21 cellular contexts compared by ENCODE assay signal in the genomic region with DNA sequence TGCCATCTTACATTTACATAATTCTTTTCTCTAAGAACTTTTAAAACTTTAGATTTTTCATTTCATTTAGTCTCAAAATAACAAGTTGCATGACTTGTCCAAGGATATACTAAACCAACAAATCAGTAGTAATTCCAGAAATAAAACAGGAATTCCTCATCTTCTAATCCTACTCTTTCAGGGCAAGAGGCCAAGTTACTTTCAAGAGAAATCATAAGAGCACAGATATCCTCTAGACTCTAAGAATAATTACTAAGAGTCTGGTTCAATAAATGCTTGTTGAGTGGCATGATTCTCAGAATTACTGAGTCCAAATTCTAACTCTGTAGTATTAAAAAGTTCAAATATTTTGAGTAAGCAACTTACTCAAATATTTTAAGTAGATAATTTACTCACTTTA. TPM values are rescaled to one million over a fixed set of nuclear protein-coding genes. Genes with fewer than 3 reads are reported as not detected.
A peak's percentile ranks its signal among the peaks of the same experiment; 100 is the strongest.
DNase-seq lines count a peak whose midpoint lies in the region; ATAC-seq and TF ChIP-seq lines count a peak whose summit lies in the region.
"Had no signal": no experiment of that assay in that cellular context is flagged by ENCODE, and none has a peak within 500 bp of the region (broad histone marks: within the 10 kb centered on the region; RNA-seq: fewer than 3 reads in every experiment).

No MANE protein-coding gene starts in this region.

- H3K36me3 Mint-ChIP-seq in nephron (ENCODE audit: low read depth): peaks cover 4% of the 10 kb centered on the region

- no peak for TF ChIP-seq CTCF in PC-3 (conservative IDR thresholded peaks at IDR 0.05; ENCODE audit: low read depth, low read length)
- TF ChIP-seq CTCF in cardiac fibroblast (IDR thresholded peaks at IDR 0.05; ENCODE audit: low read depth, low read length): no peak
- no peak for TF ChIP-seq CTCF in nephron (IDR thresholded peaks at IDR 0.05; ENCODE audit: unreplicated experiment in 3 of 3)

- peak overlapping the region; percentile 39; the same call in 1 of the 2 replicates for H3K4me3 ChIP-seq in PC-3 (ENCODE audit: low read length)
- H3K4me3 ChIP-seq in cardiac fibroblast (replicated peaks in 1 of 2; ENCODE audit: low read depth in 2 of 2, low read length in 2 of 2): no peak overlapping the region
- H3K4me3 ChIP-seq: GM23338, neural progenitor cell, upper lobe of right lung had no signal

- H3K9me3 Mint-ChIP-seq in nephron: no peaks in the 10 kb centered on the region
- H3K9me3 Mint-ChIP-seq: activated T-helper 1 cell treated with anti-CD3 and anti-CD28 coated beads, Interleukin-12 subunit alpha, Interleukin-12 subunit beta, Interleukin-2, Interleukin-4 antibody, amounts not matched to agents 30 ng/mL and 10 ng/mL and 1 ng/mL, durations not matched to agents 14 hours and 24 hours and 36 hours; central memory CD8-positive, alpha-beta T cell; GM23338; neural progenitor cell; stimulated activated naive CD8-positive, alpha-beta T cell treated with anti-CD3 and anti-CD28 coated beads, Interleukin-15, amount 100 ng/mL, for 72 hours; T-helper 2 cell treated with Interferon-gamma antibody and Interleukin-4, amounts not matched to agents 5 μg/mL and 100 μg/mL, for 36 hours had no signal

- no peaks in the 10 kb centered on the region for H3K9me3 ChIP-seq in PC-3 (ENCODE audit: low read length)
- H3K9me3 ChIP-seq: upper lobe of right lung had no signal

- intact Hi-C loops in PC-3 (cut with micrococcal nuclease): no loop called here

- peaks cover 4% of the 10 kb centered on the region; the same call in 1 of the 2 replicates for H4K20me1 ChIP-seq in PC-3 (ENCODE audit: low read length)

- no peak overlapping the region for H2AFZ ChIP-seq in PC-3 (ENCODE audit: low read length)
- H2AFZ ChIP-seq: GM23338, neural progenitor cell had no signal

- DNase-seq in EH (ENCODE audit: low read depth) (peak; percentile 60), PC-3 (peak; percentile 32), cardiac fibroblast (ENCODE audit: low read depth in 2 of 2) (peak; percentile 31 to 53), NCI-H2196 (lab: John Stamatoyannopoulos, UW; ENCODE audit: unreplicated experiment) (no peak), hippocampal formation (lab: John Stamatoyannopoulos, UW) (no peak), C1 segment of cervical spinal cord (lab: John Stamatoyannopoulos, UW) (no peak)
- DNase-seq: activated CD4-positive, CD25-positive, alpha-beta regulatory T cell; DND-41; left colon; NCI-H187; retina; SHP77 treated with DMSO at 0.1 percent for 48 hours; stimulated activated naive CD8-positive, alpha-beta T cell treated with anti-CD3 and anti-CD28 coated beads, Interleukin-15, amount 100 ng/mL, for 72 hours; upper lobe of right lung had no signal

- no TSS peak for BruUV-seq in PC-3 (replicated peaks; lab: Mats Ljungman, UMichigan)

- H3K27me3 Mint-ChIP-seq in nephron (ENCODE audit: low read depth): no peaks in the 10 kb centered on the region
- H3K27me3 Mint-ChIP-seq: central memory CD8-positive, alpha-beta T cell; stimulated activated naive CD8-positive, alpha-beta T cell treated with anti-CD3 and anti-CD28 coated beads, Interleukin-15, amount 100 ng/mL, for 72 hours had no signal

- H3K36me3 ChIP-seq in PC-3 (ENCODE audit: low read depth, low read length): no peaks in the 10 kb centered on the region
- H3K36me3 ChIP-seq: neural progenitor cell, upper lobe of right lung had no signal

- H3K27ac Mint-ChIP-seq in nephron: peak overlapping the region; percentile 68 to 98 (median 88)
- H3K27ac Mint-ChIP-seq: activated T-helper 1 cell treated with anti-CD3 and anti-CD28 coated beads, Interleukin-12 subunit alpha, Interleukin-12 subunit beta, Interleukin-2, Interleukin-4 antibody, amounts not matched to agents 30 ng/mL and 10 ng/mL and 1 ng/mL, durations not matched to agents 14 hours and 24 hours and 36 hours; GM23338; neural progenitor cell; stimulated activated naive CD8-positive, alpha-beta T cell treated with anti-CD3 and anti-CD28 coated beads, Interleukin-15, amount 100 ng/mL, for 72 hours; T-helper 2 cell treated with Interferon-gamma antibody and Interleukin-4, amounts not matched to agents 5 μg/mL and 100 μg/mL, for 36 hours had no signal

- POLR2A ChIA-PET in PC-3 (lab: Charles Lee; ENCODE audit: unreplicated experiment): interaction anchor here (0.6 kb wide), 1 partner anchor 41 kb away, joined by 4 read pairs; no protein-coding TSS in a partner anchor

- H3K27me3 ChIP-seq in PC-3 (ENCODE audit: low read length): no peaks in the 10 kb centered on the region
- H3K27me3 ChIP-seq: neural progenitor cell, upper lobe of right lung had no signal

- no peak for ATAC-seq in PC-3
- ATAC-seq in GM21423 (IDR thresholded peaks at IDR 0.05; ENCODE audit: unreplicated experiment): no peak
- ATAC-seq: GM23338, left colon, upper lobe of right lung had no signal

- H3K79me2 ChIP-seq in PC-3 (ENCODE audit: low read length): peaks cover 97% of the 10 kb centered on the region

- peak overlapping the region; percentile 79 for H3K4me2 ChIP-seq in PC-3 (ENCODE audit: low read length)
- H3K4me2 ChIP-seq: neural progenitor cell had no signal

- H3K4me1 Mint-ChIP-seq in nephron: peaks cover 27% of the 10 kb centered on the region

- no peaks in the 10 kb centered on the region for H3K9me2 ChIP-seq in PC-3 (replicated peaks; ENCODE audit: low read length)

- peaks cover 78% of the 10 kb centered on the region for H3K4me1 ChIP-seq in PC-3 (ENCODE audit: insufficient read depth, low read length)
- H3K4me1 ChIP-seq: neural progenitor cell had no signal

- H3K27ac ChIP-seq in PC-3 (ENCODE audit: low read length): peak overlapping the region; percentile 85
- H3K27ac ChIP-seq: neural progenitor cell, upper lobe of right lung had no signal

- no peak overlapping the region for H3K4me3 Mint-ChIP-seq in nephron
- H3K4me3 Mint-ChIP-seq: activated T-helper 1 cell treated with anti-CD3 and anti-CD28 coated beads, Interleukin-12 subunit alpha, Interleukin-12 subunit beta, Interleukin-2, Interleukin-4 antibody, amounts not matched to agents 30 ng/mL and 10 ng/mL and 1 ng/mL, durations not matched to agents 14 hours and 24 hours and 36 hours; central memory CD8-positive, alpha-beta T cell; GM23338; neural progenitor cell; stimulated activated naive CD8-positive, alpha-beta T cell treated with anti-CD3 and anti-CD28 coated beads, Interleukin-15, amount 100 ng/mL, for 72 hours; T-helper 2 cell treated with Interferon-gamma antibody and Interleukin-4, amounts not matched to agents 5 μg/mL and 100 μg/mL, for 36 hours had no signal

- peaks cover 5% of the 10 kb centered on the region for H3F3A ChIP-seq in PC-3 (ENCODE audit: low read length, unreplicated experiment)

- CTCF ChIA-PET in PC-3 (lab: Charles Lee): no interaction called here

- peak overlapping the region; percentile 28; the same call in 1 of the 2 replicates for H3K9ac ChIP-seq in PC-3 (ENCODE audit: low read length)
- H3K9ac ChIP-seq: neural progenitor cell had no signal

RNA-seq across cellular contexts. Expression of a gene that starts 12.9 kb away (rescaled TPM):
- total RNA-seq in PC-3 (2014; rRNA removed): 13.6 and 14.7 TPM in 2 replicates

Comparison
In these comparisons a context has a peak if more than half of its experiments do, and no peak if none do; other contexts are left out.
1. DNase-seq: peak in EH (single experiment), PC-3 (single experiment) and cardiac fibroblast (2 of 2); none in NCI-H2196 (single experiment), hippocampal formation (0 of 2) and C1 segment of cervical spinal cord (0 of 14).